ENCODE assay signal across 11 cellular contexts in the genomic region with DNA sequence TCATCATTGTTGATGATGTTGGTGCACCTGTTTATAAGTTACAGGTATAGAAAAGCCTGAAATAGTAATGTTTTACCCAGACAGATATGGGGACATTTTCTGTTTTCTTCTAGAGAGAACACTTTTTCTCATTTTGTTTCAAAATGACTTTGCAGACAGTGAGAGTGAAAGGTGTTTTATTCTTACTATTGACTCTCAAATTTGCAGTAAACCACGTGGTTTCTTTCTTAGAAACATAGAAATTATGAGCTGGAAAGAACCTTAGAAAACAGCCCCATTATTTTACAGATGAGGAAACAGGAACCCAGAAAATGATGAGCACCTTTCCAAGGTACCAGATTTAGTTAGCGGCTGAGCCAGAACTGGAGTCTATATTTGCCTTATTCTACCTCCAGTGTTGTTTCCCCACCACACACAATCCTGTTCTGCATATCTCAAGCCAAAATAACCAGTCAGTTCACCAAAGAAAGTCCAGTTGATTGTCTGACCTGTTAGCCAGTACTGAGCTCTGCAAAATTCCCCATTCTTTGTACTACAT.
DNase-seq lines count a peak whose midpoint lies in the region; ATAC-seq and TF ChIP-seq lines count a peak whose summit lies in the region.
"Had no signal": no experiment of that assay in that cellular context is flagged by ENCODE, and none has a peak within 500 bp of the region (broad histone marks: within the 10 kb centered on the region; RNA-seq: fewer than 3 reads in every experiment).

No MANE protein-coding gene starts in this region.

- TF ChIP-seq EP300 in sigmoid colon (IDR thresholded peaks at IDR 0.05), result no peak

- WGBS in H9 (ENCODE audit: extremely low coverage, insufficient read length, low lambda C conversion rate), result no CpG with 5 or more reads among the region's 2 CpGs
- WGBS in body of pancreas, 2 donors, result 70 to 72% methylated on average over 2 of the region's 2 CpGs
- 75 to 80% methylated on average over 2 of the region's 2 CpGs for WGBS in sigmoid colon, 2 donors

- H2AK5ac ChIP-seq in H9 (ENCODE audit: insufficient read length, low read length), result no peak overlapping the region

- H2BK120ac ChIP-seq in H9 (ENCODE audit: low read depth, low read length, poor library complexity, severe bottlenecking), result no peak overlapping the region

- H3K4me3 ChIP-seq in body of pancreas (no peak overlapping the region), sigmoid colon (no peak overlapping the region)
- H3K4me3 ChIP-seq: left lung had no signal

- DNase-seq in H9 (no peak), body of pancreas (no peak), sigmoid colon (no peak), HT-29 (ENCODE audit: low spot score) (no peak)
- DNase-seq: left lung, posterior cingulate gyrus had no signal

- H3K9me3 ChIP-seq in H9 (ENCODE audit: control insufficient read depth, low read depth, low read length) (no peaks in the 10 kb centered on the region), body of pancreas (no peaks in the 10 kb centered on the region), sigmoid colon (no peaks in the 10 kb centered on the region)
- H3K9me3 ChIP-seq: left lung had no signal

- no peak overlapping the region for H3K27ac Mint-ChIP-seq in H9

- H3K27ac ChIP-seq in H9 (ENCODE audit: insufficient read length, low read depth, low read length) (no peak overlapping the region), body of pancreas (no peak overlapping the region), sigmoid colon (no peak overlapping the region)
- H3K27ac ChIP-seq: left lung, VCaP had no signal

- no peaks in the 10 kb centered on the region for H3K27me3 Mint-ChIP-seq in H9 (ENCODE audit: low read depth)

- H3K4me2 ChIP-seq in H9 (ENCODE audit: insufficient read depth, insufficient read length, low read length), result no peak overlapping the region

- H3K23me2 ChIP-seq in H9 (ENCODE audit: insufficient read length, low read depth, low read length, poor library complexity, severe bottlenecking), result no peaks in the 10 kb centered on the region

- no peak overlapping the region for H3T11ph ChIP-seq in H9 (ENCODE audit: low read length)

- H3K79me1 ChIP-seq in H9 (ENCODE audit: insufficient read depth, low read depth, low read length, poor library complexity, severe bottlenecking), result no peaks in the 10 kb centered on the region

- no peak overlapping the region for H4K91ac ChIP-seq in H9 (ENCODE audit: insufficient read length, low read depth, low read length)

- no peaks in the 10 kb centered on the region for H4K20me1 ChIP-seq in H9 (ENCODE audit: control insufficient read depth, insufficient read depth, insufficient read length)

- H4K8ac ChIP-seq in H9 (replicated peaks; ENCODE audit: insufficient read length, low read depth, low read length), result no peak overlapping the region

- no peak for TF ChIP-seq CTCF in H9 (conservative IDR thresholded peaks at IDR 0.05)
- no peak for TF ChIP-seq CTCF in body of pancreas (IDR thresholded peaks at IDR 0.05)
- no peak for TF ChIP-seq CTCF in sigmoid colon (IDR thresholded peaks at IDR 0.05)

- no peak overlapping the region for H2BK15ac ChIP-seq in H9 (ENCODE audit: low read depth, low read length)

- no peak overlapping the region for H2BK5ac ChIP-seq in H9 (ENCODE audit: insufficient read length, low read length)

- no peak overlapping the region for H3K14ac ChIP-seq in H9 (ENCODE audit: insufficient read depth, low read length)

- H3K4ac ChIP-seq in H9 (ENCODE audit: low read depth, low read length), result no peak overlapping the region

- ATAC-seq in GM18498 (IDR thresholded peaks at IDR 0.05; ENCODE audit: unreplicated experiment), result peak; percentile 88
- peak; percentile 87 for ATAC-seq in GM19351 (IDR thresholded peaks at IDR 0.05; ENCODE audit: unreplicated experiment)
- ATAC-seq in HG02852 (IDR thresholded peaks at IDR 0.05; ENCODE audit: unreplicated experiment), result peak; percentile 87
- ATAC-seq in HG03575 (IDR thresholded peaks at IDR 0.05; ENCODE audit: extremely low read depth, insufficient number of reproducible peaks, low FRiP score, unreplicated experiment), result peak; percentile 94
- no peak for ATAC-seq in body of pancreas
- ATAC-seq: left lung had no signal

- no peak overlapping the region for H4K5ac ChIP-seq in H9 (ENCODE audit: insufficient read length, low read depth, low read length)

- H3K9ac ChIP-seq in H9 (ENCODE audit: extremely low read depth, insufficient read length, low read length), result no peak overlapping the region

- H3K23ac ChIP-seq in H9 (ENCODE audit: insufficient read length, low read depth, low read length), result no peak overlapping the region

- peaks cover 0 to 4% of the 10 kb centered on the region in 2 experiments; a peak in 1 of 5 replicates for H3K9me3 Mint-ChIP-seq in H9

- H3K36me3 ChIP-seq in body of pancreas (replicated peaks in 1 of 2; ENCODE audit: insufficient read depth in 1 of 2, low read depth in 2 of 2), result no peaks in the 10 kb centered on the region
- no peaks in the 10 kb centered on the region for H3K36me3 ChIP-seq in sigmoid colon
- H3K36me3 ChIP-seq: left lung had no signal

- no peak overlapping the region for H2AFZ ChIP-seq in H9 (ENCODE audit: low read length)

- H3K4me1 ChIP-seq in H9 (ENCODE audit: insufficient read depth, low read length) (no peaks in the 10 kb centered on the region), body of pancreas (no peaks in the 10 kb centered on the region), sigmoid colon (no peaks in the 10 kb centered on the region)
- H3K4me1 ChIP-seq: left lung had no signal

- intact Hi-C loops in body of pancreas (cut with DNase I), result no loop called here
- intact Hi-C loops in sigmoid colon (cut with DNase I), result no loop called here

- H2BK20ac ChIP-seq in H9 (ENCODE audit: low read depth, low read length, poor library complexity, severe bottlenecking), result no peak overlapping the region

- no peak overlapping the region for H3K4me3 Mint-ChIP-seq in H9

- no peaks in the 10 kb centered on the region for H3K36me3 Mint-ChIP-seq in H9 (ENCODE audit: insufficient read depth in 1 of 3, low read depth in 3 of 3)

- H2BK12ac ChIP-seq in H9 (ENCODE audit: insufficient read length, low read depth, low read length), result no peak overlapping the region

- H3K27me3 ChIP-seq in H9 (ENCODE audit: insufficient read depth, low read length) (no peaks in the 10 kb centered on the region), body of pancreas (no peaks in the 10 kb centered on the region), sigmoid colon (no peaks in the 10 kb centered on the region)
- H3K27me3 ChIP-seq: left lung had no signal

- no peaks in the 10 kb centered on the region for H3K4me1 Mint-ChIP-seq in H9

- no peaks in the 10 kb centered on the region for H3K79me2 ChIP-seq in H9 (ENCODE audit: insufficient read depth, low read length)

- TF ChIP-seq POLR2A in body of pancreas (IDR thresholded peaks at IDR 0.05), result no peak
- TF ChIP-seq POLR2A in sigmoid colon (IDR thresholded peaks at IDR 0.05), result no peak

- H3K18ac ChIP-seq in H9 (ENCODE audit: insufficient read length, low read depth, low read length), result no peak overlapping the region

- no peak overlapping the region for H3K56ac ChIP-seq in H9 (ENCODE audit: insufficient read length, low read depth, low read length)
